In genomic region chr16:71808593-71809449, GRCh38 we compare ENCODE assay signal across 1 cellular context.
TF ChIP-seq lines count a peak whose summit lies in the region.

Gene AP1G1, minus strand, starts transcription at chr16:71808834. Its CDS starts 19,355 bp downstream, at chr16:71789479.

TF ChIP-seq in HepG2, 621 proteins besides CTCF, POLR2A, EP300 and RAD21 (continued from another document and continues in another):
- no peak for TF ChIP-seq PBX3 (CRISPR knock-in tag; IDR thresholded peaks at IDR 0.05; ENCODE audit: borderline replicate concordance)
- peak; percentile 56; the same call in 1 of the 2 replicates for TF ChIP-seq ZNF253 (CRISPR knock-in tag; IDR thresholded peaks at IDR 0.05; ENCODE audit: borderline replicate concordance)
- TF ChIP-seq ZBTB26 (CRISPR knock-in tag; IDR thresholded peaks at IDR 0.05; ENCODE audit: borderline replicate concordance): peak; percentile 85
- no peak for TF ChIP-seq ZNF577 (CRISPR knock-in tag; IDR thresholded peaks at IDR 0.05; ENCODE audit: borderline replicate concordance, low read depth)
- TF ChIP-seq HNF4G (IDR thresholded peaks at IDR 0.05; ENCODE audit: borderline replicate concordance, low read depth, low read length): peak; percentile 14; the same call in 1 of the 2 replicates
- no peak for TF ChIP-seq HNF4G (CRISPR knock-in tag; IDR thresholded peaks at IDR 0.05; ENCODE audit: borderline replicate concordance, low read depth)
- TF ChIP-seq AKAP8 (CRISPR knock-in tag; IDR thresholded peaks at IDR 0.05): no peak
- peak; percentile 95; the same call in 1 of the 2 replicates for TF ChIP-seq ZNF451 (CRISPR knock-in tag; IDR thresholded peaks at IDR 0.05)
- no peak; the same call in 1 of the 2 replicates for TF ChIP-seq BCL3 (CRISPR knock-in tag; IDR thresholded peaks at IDR 0.05)
- TF ChIP-seq CEBPG (CRISPR knock-in tag; IDR thresholded peaks at IDR 0.05): peak; percentile 49
- TF ChIP-seq PAX8 (CRISPR knock-in tag; IDR thresholded peaks at IDR 0.05; ENCODE audit: borderline replicate concordance): no peak
- TF ChIP-seq ZBTB8A (CRISPR knock-in tag; IDR thresholded peaks at IDR 0.05; ENCODE audit: borderline replicate concordance, low read depth): no peak
- peak; percentile 54; the same call in 1 of the 2 replicates for TF ChIP-seq BCL6 (CRISPR knock-in tag; IDR thresholded peaks at IDR 0.05)
- peak; percentile 53; the same call in 1 of the 2 replicates for TF ChIP-seq PLSCR1 (CRISPR knock-in tag; IDR thresholded peaks at IDR 0.05; ENCODE audit: borderline replicate concordance)
- no peak for TF ChIP-seq ZNF646 (CRISPR knock-in tag; IDR thresholded peaks at IDR 0.05)
- peak; percentile 93 for TF ChIP-seq ZNF124 (CRISPR knock-in tag; IDR thresholded peaks at IDR 0.05)
- peak; percentile 56 for TF ChIP-seq RARA (CRISPR knock-in tag; IDR thresholded peaks at IDR 0.05)
- peak; percentile 56; the same call in 1 of the 2 replicates for TF ChIP-seq SIN3A (IDR thresholded peaks at IDR 0.05; ENCODE audit: borderline replicate concordance, low read depth, low read length)
- TF ChIP-seq ZNF761 (CRISPR knock-in tag; conservative IDR thresholded peaks at IDR 0.05): 0 out of 2 replicates have a peak, but pooled peaks have one; percentile 2
- no peak for TF ChIP-seq ZNF569 (CRISPR knock-in tag; IDR thresholded peaks at IDR 0.05; ENCODE audit: borderline replicate concordance)
- peak; percentile 85; the same call in 1 of the 2 replicates for TF ChIP-seq AKNA (CRISPR knock-in tag; IDR thresholded peaks at IDR 0.05; ENCODE audit: borderline replicate concordance)
- TF ChIP-seq ZMAT5 (CRISPR knock-in tag; IDR thresholded peaks at IDR 0.05; ENCODE audit: borderline replicate concordance, low read depth): no peak
- TF ChIP-seq NFKBIZ (CRISPR knock-in tag; IDR thresholded peaks at IDR 0.05): peak; percentile 61
- TF ChIP-seq HNRNPL (IDR thresholded peaks at IDR 0.05; ENCODE audit: low read depth, low read length): 0 out of 2 replicates have a peak, but pooled peaks have one; percentile 61
- peak; percentile 70 for TF ChIP-seq ZNF556 (CRISPR knock-in tag; IDR thresholded peaks at IDR 0.05; ENCODE audit: borderline replicate concordance)
- no peak for TF ChIP-seq CEBPZ (IDR thresholded peaks at IDR 0.05; ENCODE audit: low read length)
- peak; percentile 10; the same call in 1 of the 2 replicates for TF ChIP-seq MZF1 (CRISPR knock-in tag; IDR thresholded peaks at IDR 0.05; ENCODE audit: borderline replicate concordance)
- TF ChIP-seq ZNF619 (CRISPR knock-in tag; IDR thresholded peaks at IDR 0.05): peak; percentile 84; the same call in 1 of the 2 replicates
- peak; percentile 98 for TF ChIP-seq CREB1 (IDR thresholded peaks at IDR 0.05)
- TF ChIP-seq CREB1 (CRISPR knock-in tag; IDR thresholded peaks at IDR 0.05): peak; percentile 99
- TF ChIP-seq HCFC1 (IDR thresholded peaks at IDR 0.05; ENCODE audit: low read depth, low read length): peak; percentile 67
- no peak for TF ChIP-seq PLRG1 (conservative IDR thresholded peaks at IDR 0.05)
- no peak for TF ChIP-seq TCF12 (IDR thresholded peaks at IDR 0.05)
- TF ChIP-seq TCF12 (CRISPR knock-in tag; IDR thresholded peaks at IDR 0.05): 0 out of 2 replicates have a peak, but pooled peaks have one; percentile 90
- no peak for TF ChIP-seq PRMT3 (CRISPR knock-in tag; IDR thresholded peaks at IDR 0.05; ENCODE audit: borderline replicate concordance, low read depth)
